ENCODE assay signal across 1 cellular context in the genomic region with DNA sequence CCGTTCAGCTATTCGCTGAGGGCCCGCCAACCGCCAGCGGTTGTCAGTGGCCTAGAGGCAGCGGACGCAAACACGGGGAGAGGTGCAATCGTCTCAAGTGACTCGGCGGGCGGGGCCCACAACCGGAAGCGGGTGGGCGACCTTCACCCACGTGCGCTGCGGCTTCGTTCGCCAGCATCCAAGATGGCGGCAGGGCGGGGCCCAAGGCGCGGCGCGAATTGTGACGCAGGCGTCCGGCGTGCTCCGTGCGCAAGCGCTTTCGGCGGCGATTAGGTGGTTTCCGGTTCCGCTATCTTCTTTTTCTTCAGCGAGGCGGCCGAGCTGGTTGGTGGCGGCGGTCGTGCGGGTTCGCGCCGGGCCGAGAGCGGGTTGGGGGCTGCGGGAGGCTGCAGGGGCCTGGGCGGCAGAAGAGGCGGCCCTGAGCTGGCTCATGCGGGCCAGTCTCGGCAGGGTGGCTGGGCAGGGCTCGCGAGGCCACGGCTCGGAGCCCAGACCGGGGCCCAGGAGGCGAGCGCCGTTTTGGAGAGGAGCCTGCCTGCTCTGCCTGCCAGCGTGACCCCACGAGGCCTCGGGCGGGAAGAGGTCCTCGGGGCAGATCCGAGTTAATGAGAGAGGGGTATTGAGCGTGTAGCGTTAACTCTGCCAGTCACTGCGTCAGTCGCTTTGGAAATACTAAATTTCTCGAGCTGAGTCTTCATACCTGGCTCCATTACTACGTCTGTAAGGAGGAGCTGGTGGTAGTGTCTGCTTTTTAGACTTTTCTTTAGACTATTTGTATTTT.
A peak's percentile ranks its signal among the peaks of the same experiment; 100 is the strongest.
TF ChIP-seq lines count a peak whose summit lies in the region.

Gene UBA52, plus strand, starts transcription at position 294 of the 781 bp plus-strand sequence. CDS start 1,444 bp downstream, outside the sequence.

TF ChIP-seq in HepG2, 621 proteins besides CTCF, POLR2A, EP300 and RAD21 (continued from another document and continues in another):
- TF ChIP-seq ZNF770 (CRISPR knock-in tag; IDR thresholded peaks at IDR 0.05) (peak; percentile 42; the same call in 1 of the 2 replicates), CEBPB (IDR thresholded peaks at IDR 0.05; ENCODE audit: borderline replicate concordance, low read depth, low read length) (peak; percentile 55; the same call in 1 of the 2 replicates), ZFY (CRISPR knock-in tag; IDR thresholded peaks at IDR 0.05) (peak; percentile 87), HCFC1 (IDR thresholded peaks at IDR 0.05; ENCODE audit: low read depth, low read length) (peak; percentile 83), FOXJ3 (CRISPR knock-in tag; IDR thresholded peaks at IDR 0.05; ENCODE audit: borderline replicate concordance) (peak; percentile 46; the same call in 1 of the 2 replicates), PHF8 (CRISPR knock-in tag; IDR thresholded peaks at IDR 0.05) (peak; percentile 90), BRCA1 (CRISPR knock-in tag; IDR thresholded peaks at IDR 0.05) (0 out of 2 replicates have a peak, but pooled peaks have one; percentile 50), KAT7 (CRISPR knock-in tag; IDR thresholded peaks at IDR 0.05; ENCODE audit: borderline replicate concordance) (peak; percentile 96), ZFX (CRISPR knock-in tag; IDR thresholded peaks at IDR 0.05; ENCODE audit: low read depth) (peak; percentile 91), ZNF724P (CRISPR knock-in tag; IDR thresholded peaks at IDR 0.05; ENCODE audit: borderline replicate concordance) (no peak), KAT8 (CRISPR knock-in tag; IDR thresholded peaks at IDR 0.05) (peak; percentile 97), ZNF230 (CRISPR knock-in tag; IDR thresholded peaks at IDR 0.05) (peak; percentile 91; the same call in 1 of the 2 replicates), GATAD1 (CRISPR knock-in tag; IDR thresholded peaks at IDR 0.05) (peak; percentile 94), ZNF883 (CRISPR knock-in tag; IDR thresholded peaks at IDR 0.05; ENCODE audit: not compliant biosample characterization) (peak; percentile 74), TOPORS (CRISPR knock-in tag; IDR thresholded peaks at IDR 0.05) (no peak), FOXA1 (IDR thresholded peaks at IDR 0.05) (no peak), FOXA1 (CRISPR knock-in tag; IDR thresholded peaks at IDR 0.05) (peak; percentile 60), ZFP90 (CRISPR knock-in tag; IDR thresholded peaks at IDR 0.05; ENCODE audit: borderline replicate concordance) (0 out of 2 replicates have a peak, but pooled peaks have one; percentile 17), ZNF333 (CRISPR knock-in tag; IDR thresholded peaks at IDR 0.05; ENCODE audit: borderline replicate concordance) (peak; percentile 86; the same call in 1 of the 2 replicates), ZNF619 (CRISPR knock-in tag; IDR thresholded peaks at IDR 0.05) (peak; percentile 93), ZNF570 (CRISPR knock-in tag; IDR thresholded peaks at IDR 0.05; ENCODE audit: borderline replicate concordance) (no peak), CBX2 (IDR thresholded peaks at IDR 0.05; ENCODE audit: low read depth, low read length) (no peak), CBX2 (CRISPR knock-in tag; IDR thresholded peaks at IDR 0.05; ENCODE audit: low read depth) (no peak), TBP (CRISPR knock-in tag; IDR thresholded peaks at IDR 0.05) (no peak), KLF12 (CRISPR knock-in tag; IDR thresholded peaks at IDR 0.05; ENCODE audit: borderline replicate concordance) (peak; percentile 100), ZBTB25 (CRISPR knock-in tag; IDR thresholded peaks at IDR 0.05) (peak; percentile 94), ZBTB20 (CRISPR knock-in tag; IDR thresholded peaks at IDR 0.05; ENCODE audit: borderline replicate concordance, low read depth) (0 out of 2 replicates have a peak, but pooled peaks have one; percentile 28), ZNF740 (CRISPR knock-in tag; IDR thresholded peaks at IDR 0.05) (no peak), TRIM24 (CRISPR knock-in tag; IDR thresholded peaks at IDR 0.05) (no peak), HNRNPK (IDR thresholded peaks at IDR 0.05; ENCODE audit: low read depth, low read length, poor library complexity, severe bottlenecking) (peak; percentile 34), MEF2D (CRISPR knock-in tag; IDR thresholded peaks at IDR 0.05) (peak; percentile 42; the same call in 1 of the 2 replicates), HNRNPH1 (optimal IDR thresholded peaks at IDR 0.05; ENCODE audit: low read depth, low read length) (no peak), ZNF205 (CRISPR knock-in tag; IDR thresholded peaks at IDR 0.05) (peak; percentile 42; the same call in 1 of the 2 replicates), ZNF34 (CRISPR knock-in tag; IDR thresholded peaks at IDR 0.05; ENCODE audit: borderline replicate concordance) (peak; percentile 77; the same call in 1 of the 2 replicates), GATA4 (IDR thresholded peaks at IDR 0.05; ENCODE audit: borderline replicate concordance, low read depth) (no peak), ZNF564 (CRISPR knock-in tag; IDR thresholded peaks at IDR 0.05) (peak; percentile 92), ZNF382 (CRISPR knock-in tag; IDR thresholded peaks at IDR 0.05; ENCODE audit: borderline replicate concordance) (no peak), ZMAT5 (CRISPR knock-in tag; IDR thresholded peaks at IDR 0.05; ENCODE audit: borderline replicate concordance, low read depth) (no peak)
- TF ChIP-seq, protein P1, sequence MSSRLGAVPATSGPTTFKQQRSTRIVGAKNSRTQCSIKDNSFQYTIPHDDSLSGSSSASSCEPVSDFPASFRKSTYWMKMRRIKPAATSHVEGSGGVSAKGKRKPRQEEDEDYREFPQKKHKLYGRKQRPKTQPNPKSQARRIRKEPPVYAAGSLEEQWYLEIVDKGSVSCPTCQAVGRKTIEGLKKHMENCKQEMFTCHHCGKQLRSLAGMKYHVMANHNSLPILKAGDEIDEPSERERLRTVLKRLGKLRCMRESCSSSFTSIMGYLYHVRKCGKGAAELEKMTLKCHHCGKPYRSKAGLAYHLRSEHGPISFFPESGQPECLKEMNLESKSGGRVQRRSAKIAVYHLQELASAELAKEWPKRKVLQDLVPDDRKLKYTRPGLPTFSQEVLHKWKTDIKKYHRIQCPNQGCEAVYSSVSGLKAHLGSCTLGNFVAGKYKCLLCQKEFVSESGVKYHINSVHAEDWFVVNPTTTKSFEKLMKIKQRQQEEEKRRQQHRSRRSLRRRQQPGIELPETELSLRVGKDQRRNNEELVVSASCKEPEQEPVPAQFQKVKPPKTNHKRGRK (CRISPR knock-in tag; IDR thresholded peaks at IDR 0.05) = no peak
- TF ChIP-seq, protein P2, sequence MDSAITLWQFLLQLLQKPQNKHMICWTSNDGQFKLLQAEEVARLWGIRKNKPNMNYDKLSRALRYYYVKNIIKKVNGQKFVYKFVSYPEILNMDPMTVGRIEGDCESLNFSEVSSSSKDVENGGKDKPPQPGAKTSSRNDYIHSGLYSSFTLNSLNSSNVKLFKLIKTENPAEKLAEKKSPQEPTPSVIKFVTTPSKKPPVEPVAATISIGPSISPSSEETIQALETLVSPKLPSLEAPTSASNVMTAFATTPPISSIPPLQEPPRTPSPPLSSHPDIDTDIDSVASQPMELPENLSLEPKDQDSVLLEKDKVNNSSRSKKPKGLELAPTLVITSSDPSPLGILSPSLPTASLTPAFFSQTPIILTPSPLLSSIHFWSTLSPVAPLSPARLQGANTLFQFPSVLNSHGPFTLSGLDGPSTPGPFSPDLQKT (CRISPR knock-in tag; IDR thresholded peaks at IDR 0.05; ENCODE audit: borderline replicate concordance) = peak; percentile 80; the same call in 1 of the 2 replicates
- TF ChIP-seq, protein P3, sequence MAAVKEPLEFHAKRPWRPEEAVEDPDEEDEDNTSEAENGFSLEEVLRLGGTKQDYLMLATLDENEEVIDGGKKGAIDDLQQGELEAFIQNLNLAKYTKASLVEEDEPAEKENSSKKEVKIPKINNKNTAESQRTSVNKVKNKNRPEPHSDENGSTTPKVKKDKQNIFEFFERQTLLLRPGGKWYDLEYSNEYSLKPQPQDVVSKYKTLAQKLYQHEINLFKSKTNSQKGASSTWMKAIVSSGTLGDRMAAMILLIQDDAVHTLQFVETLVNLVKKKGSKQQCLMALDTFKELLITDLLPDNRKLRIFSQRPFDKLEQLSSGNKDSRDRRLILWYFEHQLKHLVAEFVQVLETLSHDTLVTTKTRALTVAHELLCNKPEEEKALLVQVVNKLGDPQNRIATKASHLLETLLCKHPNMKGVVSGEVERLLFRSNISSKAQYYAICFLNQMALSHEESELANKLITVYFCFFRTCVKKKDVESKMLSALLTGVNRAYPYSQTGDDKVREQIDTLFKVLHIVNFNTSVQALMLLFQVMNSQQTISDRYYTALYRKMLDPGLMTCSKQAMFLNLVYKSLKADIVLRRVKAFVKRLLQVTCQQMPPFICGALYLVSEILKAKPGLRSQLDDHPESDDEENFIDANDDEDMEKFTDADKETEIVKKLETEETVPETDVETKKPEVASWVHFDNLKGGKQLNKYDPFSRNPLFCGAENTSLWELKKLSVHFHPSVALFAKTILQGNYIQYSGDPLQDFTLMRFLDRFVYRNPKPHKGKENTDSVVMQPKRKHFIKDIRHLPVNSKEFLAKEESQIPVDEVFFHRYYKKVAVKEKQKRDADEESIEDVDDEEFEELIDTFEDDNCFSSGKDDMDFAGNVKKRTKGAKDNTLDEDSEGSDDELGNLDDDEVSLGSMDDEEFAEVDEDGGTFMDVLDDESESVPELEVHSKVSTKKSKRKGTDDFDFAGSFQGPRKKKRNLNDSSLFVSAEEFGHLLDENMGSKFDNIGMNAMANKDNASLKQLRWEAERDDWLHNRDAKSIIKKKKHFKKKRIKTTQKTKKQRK (IDR thresholded peaks at IDR 0.05; ENCODE audit: low read length) = no peak
- TF ChIP-seq, protein P4, sequence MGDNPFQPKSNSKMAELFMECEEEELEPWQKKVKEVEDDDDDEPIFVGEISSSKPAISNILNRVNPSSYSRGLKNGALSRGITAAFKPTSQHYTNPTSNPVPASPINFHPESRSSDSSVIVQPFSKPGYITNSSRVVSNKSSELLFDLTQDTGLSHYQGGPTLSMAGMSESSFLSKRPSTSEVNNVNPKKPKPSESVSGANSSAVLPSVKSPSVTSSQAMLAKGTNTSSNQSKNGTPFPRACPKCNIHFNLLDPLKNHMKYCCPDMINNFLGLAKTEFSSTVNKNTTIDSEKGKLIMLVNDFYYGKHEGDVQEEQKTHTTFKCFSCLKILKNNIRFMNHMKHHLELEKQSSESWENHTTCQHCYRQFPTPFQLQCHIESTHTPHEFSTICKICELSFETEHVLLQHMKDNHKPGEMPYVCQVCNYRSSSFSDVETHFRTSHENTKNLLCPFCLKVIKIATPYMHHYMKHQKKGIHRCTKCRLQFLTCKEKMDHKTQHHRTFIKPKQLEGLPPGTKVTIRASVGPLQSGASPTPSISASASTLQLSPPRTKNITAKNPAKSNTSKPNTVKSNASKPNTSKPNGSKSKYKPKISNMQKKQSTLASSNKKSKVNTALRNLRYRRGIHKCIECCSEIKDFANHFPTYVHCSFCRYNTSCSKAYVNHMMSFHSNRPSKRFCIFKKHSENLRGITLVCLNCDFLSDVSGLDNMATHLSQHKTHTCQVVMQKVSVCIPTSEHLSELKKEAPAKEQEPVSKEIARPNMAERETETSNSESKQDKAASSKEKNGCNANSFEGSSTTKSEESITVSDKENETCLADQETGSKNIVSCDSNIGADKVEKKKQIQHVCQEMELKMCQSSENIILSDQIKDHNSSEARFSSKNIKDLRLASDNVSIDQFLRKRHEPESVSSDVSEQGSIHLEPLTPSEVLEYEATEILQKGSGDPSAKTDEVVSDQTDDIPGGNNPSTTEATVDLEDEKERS (CRISPR knock-in tag; IDR thresholded peaks at IDR 0.05) = 0 out of 2 replicates have a peak, but pooled peaks have one; percentile 14
